In the genomic region with DNA sequence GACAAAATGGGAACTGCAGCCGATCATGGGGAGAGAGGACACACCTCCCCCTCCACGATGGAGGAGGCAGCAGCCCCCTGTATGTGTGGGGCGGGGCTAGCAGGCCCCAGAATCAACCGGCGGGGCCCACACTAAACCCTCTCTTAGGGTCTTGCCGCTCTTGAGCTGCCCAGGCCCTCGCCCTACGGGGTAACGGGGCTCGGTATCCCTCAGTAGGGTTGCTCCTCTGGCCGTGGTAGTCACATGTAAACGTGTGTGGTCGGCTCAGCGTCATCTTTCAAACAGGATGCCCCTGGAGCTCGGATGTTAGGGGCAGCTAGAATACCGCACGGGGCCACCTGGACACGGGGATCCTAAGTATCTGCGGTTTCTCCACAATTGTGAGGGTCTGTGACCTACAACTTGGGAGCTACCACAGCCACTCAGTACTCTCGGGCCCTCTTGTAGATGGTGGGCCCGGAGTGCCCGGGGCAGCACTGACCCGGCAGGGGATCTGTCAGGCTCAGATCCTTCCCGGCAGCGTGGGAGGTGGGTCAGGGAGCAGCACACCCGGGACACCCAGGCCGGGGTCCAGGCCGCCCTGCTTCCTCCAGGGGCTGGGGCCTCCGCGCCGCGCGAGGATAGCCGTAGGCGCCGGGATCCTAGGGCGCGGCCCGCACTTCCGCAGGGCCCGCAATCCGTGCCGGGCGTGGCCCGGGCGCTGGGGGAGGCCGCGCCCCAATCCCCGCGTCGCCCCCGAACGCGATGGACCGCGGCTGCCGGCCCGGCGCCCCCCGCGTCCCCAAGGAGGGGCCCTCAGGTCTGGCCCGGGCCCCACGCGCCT, we compare ENCODE assay signal across 1 cellular context.
TF ChIP-seq lines count a peak whose summit lies in the region.

No MANE protein-coding gene starts in this region.

TF ChIP-seq in WTC11, 78 proteins besides CTCF, POLR2A, EP300 and RAD21 (continued from another document):
- no peak for TF ChIP-seq ARID4B (CRISPR knock-in tag; IDR thresholded peaks at IDR 0.05; ENCODE audit: borderline replicate concordance)
- TF ChIP-seq STAT6 (CRISPR knock-in tag; conservative IDR thresholded peaks at IDR 0.05; ENCODE audit: low read depth): no peak
- no peak for TF ChIP-seq RORB (CRISPR knock-in tag; IDR thresholded peaks at IDR 0.05)
- TF ChIP-seq, protein P1, sequence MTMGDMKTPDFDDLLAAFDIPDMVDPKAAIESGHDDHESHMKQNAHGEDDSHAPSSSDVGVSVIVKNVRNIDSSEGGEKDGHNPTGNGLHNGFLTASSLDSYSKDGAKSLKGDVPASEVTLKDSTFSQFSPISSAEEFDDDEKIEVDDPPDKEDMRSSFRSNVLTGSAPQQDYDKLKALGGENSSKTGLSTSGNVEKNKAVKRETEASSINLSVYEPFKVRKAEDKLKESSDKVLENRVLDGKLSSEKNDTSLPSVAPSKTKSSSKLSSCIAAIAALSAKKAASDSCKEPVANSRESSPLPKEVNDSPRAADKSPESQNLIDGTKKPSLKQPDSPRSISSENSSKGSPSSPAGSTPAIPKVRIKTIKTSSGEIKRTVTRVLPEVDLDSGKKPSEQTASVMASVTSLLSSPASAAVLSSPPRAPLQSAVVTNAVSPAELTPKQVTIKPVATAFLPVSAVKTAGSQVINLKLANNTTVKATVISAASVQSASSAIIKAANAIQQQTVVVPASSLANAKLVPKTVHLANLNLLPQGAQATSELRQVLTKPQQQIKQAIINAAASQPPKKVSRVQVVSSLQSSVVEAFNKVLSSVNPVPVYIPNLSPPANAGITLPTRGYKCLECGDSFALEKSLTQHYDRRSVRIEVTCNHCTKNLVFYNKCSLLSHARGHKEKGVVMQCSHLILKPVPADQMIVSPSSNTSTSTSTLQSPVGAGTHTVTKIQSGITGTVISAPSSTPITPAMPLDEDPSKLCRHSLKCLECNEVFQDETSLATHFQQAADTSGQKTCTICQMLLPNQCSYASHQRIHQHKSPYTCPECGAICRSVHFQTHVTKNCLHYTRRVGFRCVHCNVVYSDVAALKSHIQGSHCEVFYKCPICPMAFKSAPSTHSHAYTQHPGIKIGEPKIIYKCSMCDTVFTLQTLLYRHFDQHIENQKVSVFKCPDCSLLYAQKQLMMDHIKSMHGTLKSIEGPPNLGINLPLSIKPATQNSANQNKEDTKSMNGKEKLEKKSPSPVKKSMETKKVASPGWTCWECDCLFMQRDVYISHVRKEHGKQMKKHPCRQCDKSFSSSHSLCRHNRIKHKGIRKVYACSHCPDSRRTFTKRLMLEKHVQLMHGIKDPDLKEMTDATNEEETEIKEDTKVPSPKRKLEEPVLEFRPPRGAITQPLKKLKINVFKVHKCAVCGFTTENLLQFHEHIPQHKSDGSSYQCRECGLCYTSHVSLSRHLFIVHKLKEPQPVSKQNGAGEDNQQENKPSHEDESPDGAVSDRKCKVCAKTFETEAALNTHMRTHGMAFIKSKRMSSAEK (CRISPR knock-in tag; IDR thresholded peaks at IDR 0.05; ENCODE audit: borderline replicate concordance): no peak
- TF ChIP-seq, protein P2, sequence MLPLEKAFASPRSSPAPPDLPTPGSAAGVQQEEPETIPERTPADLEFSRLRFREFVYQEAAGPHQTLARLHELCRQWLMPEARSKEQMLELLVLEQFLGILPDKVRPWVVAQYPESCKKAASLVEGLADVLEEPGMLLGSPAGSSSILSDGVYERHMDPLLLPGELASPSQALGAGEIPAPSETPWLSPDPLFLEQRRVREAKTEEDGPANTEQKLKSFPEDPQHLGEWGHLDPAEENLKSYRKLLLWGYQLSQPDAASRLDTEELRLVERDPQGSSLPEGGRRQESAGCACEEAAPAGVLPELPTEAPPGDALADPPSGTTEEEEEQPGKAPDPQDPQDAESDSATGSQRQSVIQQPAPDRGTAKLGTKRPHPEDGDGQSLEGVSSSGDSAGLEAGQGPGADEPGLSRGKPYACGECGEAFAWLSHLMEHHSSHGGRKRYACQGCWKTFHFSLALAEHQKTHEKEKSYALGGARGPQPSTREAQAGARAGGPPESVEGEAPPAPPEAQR (CRISPR knock-in tag; IDR thresholded peaks at IDR 0.05): no peak
- TF ChIP-seq ZNF416 (CRISPR knock-in tag; IDR thresholded peaks at IDR 0.05): peak; percentile 58; the same call in 1 of the 2 replicates
- TF ChIP-seq GTF2I (CRISPR knock-in tag; conservative IDR thresholded peaks at IDR 0.05): no peak
- TF ChIP-seq ZNF121 (CRISPR knock-in tag; IDR thresholded peaks at IDR 0.05): no peak
- 0 out of 2 replicates have a peak, but pooled peaks have one; percentile 72 for TF ChIP-seq TP53 (CRISPR knock-in tag; IDR thresholded peaks at IDR 0.05)
- TF ChIP-seq NFE2L1 (CRISPR knock-in tag; IDR thresholded peaks at IDR 0.05): no peak
- TF ChIP-seq, protein P3, sequence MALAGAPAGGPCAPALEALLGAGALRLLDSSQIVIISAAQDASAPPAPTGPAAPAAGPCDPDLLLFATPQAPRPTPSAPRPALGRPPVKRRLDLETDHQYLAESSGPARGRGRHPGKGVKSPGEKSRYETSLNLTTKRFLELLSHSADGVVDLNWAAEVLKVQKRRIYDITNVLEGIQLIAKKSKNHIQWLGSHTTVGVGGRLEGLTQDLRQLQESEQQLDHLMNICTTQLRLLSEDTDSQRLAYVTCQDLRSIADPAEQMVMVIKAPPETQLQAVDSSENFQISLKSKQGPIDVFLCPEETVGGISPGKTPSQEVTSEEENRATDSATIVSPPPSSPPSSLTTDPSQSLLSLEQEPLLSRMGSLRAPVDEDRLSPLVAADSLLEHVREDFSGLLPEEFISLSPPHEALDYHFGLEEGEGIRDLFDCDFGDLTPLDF (CRISPR knock-in tag; IDR thresholded peaks at IDR 0.05): no peak
- TF ChIP-seq, protein P4, sequence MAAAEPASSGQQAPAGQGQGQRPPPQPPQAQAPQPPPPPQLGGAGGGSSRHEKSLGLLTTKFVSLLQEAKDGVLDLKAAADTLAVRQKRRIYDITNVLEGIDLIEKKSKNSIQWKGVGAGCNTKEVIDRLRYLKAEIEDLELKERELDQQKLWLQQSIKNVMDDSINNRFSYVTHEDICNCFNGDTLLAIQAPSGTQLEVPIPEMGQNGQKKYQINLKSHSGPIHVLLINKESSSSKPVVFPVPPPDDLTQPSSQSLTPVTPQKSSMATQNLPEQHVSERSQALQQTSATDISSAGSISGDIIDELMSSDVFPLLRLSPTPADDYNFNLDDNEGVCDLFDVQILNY (CRISPR knock-in tag; IDR thresholded peaks at IDR 0.05): no peak
- no peak; the same call in 1 of the 2 replicates for TF ChIP-seq PRRX2 (CRISPR knock-in tag; IDR thresholded peaks at IDR 0.05)
- no peak for TF ChIP-seq ZBTB43 (CRISPR knock-in tag; IDR thresholded peaks at IDR 0.05)
- TF ChIP-seq, protein P5, sequence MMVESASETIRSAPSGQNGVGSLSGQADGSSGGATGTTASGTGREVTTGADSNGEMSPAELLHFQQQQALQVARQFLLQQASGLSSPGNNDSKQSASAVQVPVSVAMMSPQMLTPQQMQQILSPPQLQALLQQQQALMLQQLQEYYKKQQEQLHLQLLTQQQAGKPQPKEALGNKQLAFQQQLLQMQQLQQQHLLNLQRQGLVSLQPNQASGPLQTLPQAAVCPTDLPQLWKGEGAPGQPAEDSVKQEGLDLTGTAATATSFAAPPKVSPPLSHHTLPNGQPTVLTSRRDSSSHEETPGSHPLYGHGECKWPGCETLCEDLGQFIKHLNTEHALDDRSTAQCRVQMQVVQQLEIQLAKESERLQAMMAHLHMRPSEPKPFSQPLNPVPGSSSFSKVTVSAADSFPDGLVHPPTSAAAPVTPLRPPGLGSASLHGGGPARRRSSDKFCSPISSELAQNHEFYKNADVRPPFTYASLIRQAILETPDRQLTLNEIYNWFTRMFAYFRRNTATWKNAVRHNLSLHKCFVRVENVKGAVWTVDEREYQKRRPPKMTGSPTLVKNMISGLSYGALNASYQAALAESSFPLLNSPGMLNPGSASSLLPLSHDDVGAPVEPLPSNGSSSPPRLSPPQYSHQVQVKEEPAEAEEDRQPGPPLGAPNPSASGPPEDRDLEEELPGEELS (CRISPR knock-in tag; IDR thresholded peaks at IDR 0.05): peak; percentile 15; the same call in 1 of the 2 replicates
- no peak; the same call in 1 of the 2 replicates for TF ChIP-seq SP1 (CRISPR knock-in tag; conservative IDR thresholded peaks at IDR 0.05)
- no peak for TF ChIP-seq MLX (CRISPR knock-in tag; IDR thresholded peaks at IDR 0.05)
- no peak for TF ChIP-seq SMAD4 (CRISPR knock-in tag; IDR thresholded peaks at IDR 0.05)
- TF ChIP-seq NR2C2 (CRISPR knock-in tag; IDR thresholded peaks at IDR 0.05): no peak
- TF ChIP-seq FOXP1 (CRISPR knock-in tag; IDR thresholded peaks at IDR 0.05; ENCODE audit: borderline replicate concordance): no peak
- TF ChIP-seq ZNF263 (CRISPR knock-in tag; IDR thresholded peaks at IDR 0.05; ENCODE audit: low read depth): no peak
